ENCODE assay signal across 4 cellular contexts in the genomic region with DNA sequence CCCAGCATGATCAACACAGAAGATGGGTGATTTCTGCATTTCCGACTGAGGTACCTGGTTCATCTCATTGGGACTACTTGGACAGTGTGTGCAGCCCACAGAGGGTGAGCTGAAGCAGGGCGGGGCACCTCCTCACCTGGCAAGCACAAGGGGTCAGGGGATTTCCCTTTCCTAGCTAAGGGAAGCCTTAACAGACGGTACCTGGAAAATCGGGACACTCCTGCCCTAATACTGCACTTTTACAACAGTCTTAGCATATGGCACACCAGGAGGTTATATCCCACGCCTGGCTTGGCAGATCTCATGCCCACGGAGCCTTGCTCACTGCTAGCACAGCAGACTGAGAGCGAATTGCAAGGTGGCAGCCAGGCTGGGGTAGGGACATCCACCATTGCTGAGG.
"Had no signal": no experiment of that assay in that cellular context is flagged by ENCODE, and none has a peak within 500 bp of the region (broad histone marks: within the 10 kb centered on the region; RNA-seq: fewer than 3 reads in every experiment).

No MANE protein-coding gene starts in this region.

- H3K4me3 ChIP-seq: GM23338 had no signal

- ATAC-seq: GM23338 had no signal

- H3K4me2 ChIP-seq: GM23338 had no signal

- DNase-seq: H9, HCEC 1CT, KBM-7 had no signal

- H2AFZ ChIP-seq: GM23338 had no signal
